Comparison of ENCODE assay signal across 8 cellular contexts in the genomic region with DNA sequence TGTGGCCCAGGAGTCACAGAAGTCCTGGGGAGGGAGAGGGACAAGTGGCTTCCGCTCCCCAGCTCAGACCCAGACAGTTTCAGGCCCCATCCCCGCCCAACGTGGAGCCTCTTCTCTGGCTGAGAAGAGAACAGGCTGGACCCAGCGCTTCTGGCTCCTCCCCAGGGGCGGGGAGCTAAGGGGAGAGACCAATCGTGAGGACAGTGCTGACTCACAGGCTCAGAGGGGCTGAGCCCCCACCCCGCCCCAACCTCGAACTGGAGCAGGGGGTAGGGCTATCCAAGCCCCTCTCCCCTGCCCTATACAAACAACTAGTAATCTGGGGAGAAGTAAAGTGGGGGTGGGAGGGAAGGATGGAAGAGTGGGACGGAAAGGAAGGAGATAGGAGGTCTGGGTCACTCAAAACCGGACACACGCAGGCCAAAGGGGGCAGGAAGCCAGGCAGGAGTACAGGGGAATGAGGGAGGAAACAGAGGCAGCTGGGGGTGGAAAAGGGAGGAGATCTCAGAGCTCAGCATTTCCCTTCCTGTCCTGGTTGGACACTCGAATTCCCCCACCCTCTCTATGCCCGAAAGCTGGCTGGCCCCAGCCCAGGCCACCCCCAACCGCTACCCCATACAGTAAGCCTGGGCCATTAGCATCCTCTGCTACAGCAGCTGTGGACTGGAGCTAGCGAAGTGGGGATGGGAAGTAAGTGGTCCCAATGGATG. TPM values are rescaled to one million over a fixed set of nuclear protein-coding genes. Genes with fewer than 3 reads are reported as not detected.
DNase-seq lines count a peak whose midpoint lies in the region; ATAC-seq and TF ChIP-seq lines count a peak whose summit lies in the region.

A gene with protein sequence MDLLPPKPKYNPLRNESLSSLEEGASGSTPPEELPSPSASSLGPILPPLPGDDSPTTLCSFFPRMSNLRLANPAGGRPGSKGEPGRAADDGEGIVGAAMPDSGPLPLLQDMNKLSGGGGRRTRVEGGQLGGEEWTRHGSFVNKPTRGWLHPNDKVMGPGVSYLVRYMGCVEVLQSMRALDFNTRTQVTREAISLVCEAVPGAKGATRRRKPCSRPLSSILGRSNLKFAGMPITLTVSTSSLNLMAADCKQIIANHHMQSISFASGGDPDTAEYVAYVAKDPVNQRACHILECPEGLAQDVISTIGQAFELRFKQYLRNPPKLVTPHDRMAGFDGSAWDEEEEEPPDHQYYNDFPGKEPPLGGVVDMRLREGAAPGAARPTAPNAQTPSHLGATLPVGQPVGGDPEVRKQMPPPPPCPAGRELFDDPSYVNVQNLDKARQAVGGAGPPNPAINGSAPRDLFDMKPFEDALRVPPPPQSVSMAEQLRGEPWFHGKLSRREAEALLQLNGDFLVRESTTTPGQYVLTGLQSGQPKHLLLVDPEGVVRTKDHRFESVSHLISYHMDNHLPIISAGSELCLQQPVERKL (minus strand): TSS at position 117 of the 710 bp plus-strand sequence. CDS start 221 bp downstream, outside the sequence.

- DNase-seq in AG10803 (ENCODE audit: low read depth) (peak; percentile 92), Right ventricle myocardium inferior (ENCODE audit: missing footprints) (peak; percentile 95), non-pigmented ciliary epithelial cell (ENCODE audit: low read depth) (peak; percentile 70), NK-92 (lab: John Stamatoyannopoulos, UW; ENCODE audit: unreplicated experiment) (no peak)

- H3K9ac ChIP-seq in OCI-LY3 (ENCODE audit: low read length): no peak within 1 kb of the TSS

- intact Hi-C loops in Right ventricle myocardium inferior (cut with DNase I): loop anchor here (2.0 to 5.0 kb wide), 3 partner anchors 34 to 80 kb away; a partner anchor contains a TSS

- peaks cover 27% of the 10 kb centered on the region for H3K79me2 ChIP-seq in OCI-LY3 (ENCODE audit: low read length)

- H3K27me3 ChIP-seq in OCI-LY3 (ENCODE audit: low read depth, low read length): no peaks in the 10 kb centered on the region

- H3K4me1 ChIP-seq in OCI-LY3 (ENCODE audit: low read length): peaks cover 15% of the 10 kb centered on the region

- 11 to 30% (median 12%) methylated on average over 15 of the region's 15 CpGs for WGBS in adipose tissue, 3 donors

- no peak within 1 kb of the TSS for H3K27ac ChIP-seq in OCI-LY3 (ENCODE audit: low read length)
- peak within 1 kb of the TSS; percentile 73 for H3K27ac ChIP-seq in adipose tissue (ENCODE audit: low read depth, low read length)

- H3K4me3 ChIP-seq in AG10803 (ENCODE audit: low read length) (peak within 1 kb of the TSS; percentile 81), OCI-LY3 (ENCODE audit: low read length) (no peak within 1 kb of the TSS)

- no peaks in the 10 kb centered on the region for H3K9me3 ChIP-seq in OCI-LY3 (ENCODE audit: insufficient read depth, low read length)

- 0 out of 2 replicates have a peak, but pooled peaks cover 1% of the 10 kb centered on the region for H4K20me1 ChIP-seq in OCI-LY3 (ENCODE audit: insufficient read depth, low read length)

- peaks cover 12% of the 10 kb centered on the region for H3K36me3 ChIP-seq in OCI-LY3 (replicated peaks; ENCODE audit: low read depth, low read length)

- no peak within 1 kb of the TSS for H2AFZ ChIP-seq in OCI-LY3 (ENCODE audit: low read depth, low read length)

- peak; percentile 42 for ATAC-seq in GM19395 (IDR thresholded peaks at IDR 0.05; ENCODE audit: unreplicated experiment)
- peak; percentile 71 for ATAC-seq in Right ventricle myocardium inferior
- no peak for ATAC-seq in HG03045 (IDR thresholded peaks at IDR 0.05; ENCODE audit: unreplicated experiment)

- TF ChIP-seq CTCF in AG10803 (conservative IDR thresholded peaks at IDR 0.05; ENCODE audit: low read length): no peak
- TF ChIP-seq CTCF in OCI-LY3 (IDR thresholded peaks at IDR 0.05; ENCODE audit: low read depth, low read length): no peak

- peak within 1 kb of the TSS; percentile 34; the same call in 1 of the 2 replicates for H3K4me2 ChIP-seq in OCI-LY3 (ENCODE audit: low read length)

RNA-seq across cellular contexts. Expression of the gene that starts here (rescaled TPM):
- 100 to 1,000 TPM in 2 of 3 donors, 10 to 100 TPM in 1; 49.1 to 197 (median 110) TPM for polyA plus RNA-seq in adipose tissue
- total RNA-seq in Right ventricle myocardium inferior: 60.4 TPM
